8 cellular contexts compared by ENCODE assay signal in genomic region chr10:119079572-119080520, GRCh38. TPM values are rescaled to one million over a fixed set of nuclear protein-coding genes. Genes with fewer than 3 reads are reported as not detected.
DNase-seq lines count a peak whose midpoint lies in the region; TF ChIP-seq lines count a peak whose summit lies in the region.

No MANE protein-coding gene starts in this region.

- peak overlapping the region; percentile 55 for H2BK15ac ChIP-seq in mesenchymal stem cell (ENCODE audit: low read depth, poor library complexity, severe bottlenecking)

- H3K9me3 ChIP-seq in effector memory CD4-positive, alpha-beta T cell (ENCODE audit: control insufficient read depth, low read length) = no peaks in the 10 kb centered on the region
- H3K9me3 ChIP-seq in mesenchymal stem cell (ENCODE audit: control insufficient read depth, low read length) = no peaks in the 10 kb centered on the region

- peak overlapping the region; percentile 97 for H3K4me3 ChIP-seq in effector memory CD4-positive, alpha-beta T cell (ENCODE audit: insufficient read depth, low read depth, low read length, poor library complexity, severe bottlenecking)
- H3K4me3 ChIP-seq in mesenchymal stem cell (ENCODE audit: insufficient read depth in 1 of 2, low read depth in 1 of 2, low read length in 2 of 2) = peak overlapping the region; percentile 84 to 87

- H3K4me1 ChIP-seq in effector memory CD4-positive, alpha-beta T cell (ENCODE audit: control insufficient read depth, insufficient read depth, low read length, poor library complexity, severe bottlenecking) = peaks cover 14% of the 10 kb centered on the region
- no peaks in the 10 kb centered on the region for H3K4me1 ChIP-seq in mesenchymal stem cell (ENCODE audit: control insufficient read depth, insufficient read depth, low read depth, low read length)

- peak overlapping the region; percentile 88 to 99 for H3K18ac ChIP-seq in mesenchymal stem cell (ENCODE audit: low read depth in 1 of 2, low read length in 2 of 2)

- H2BK12ac ChIP-seq in mesenchymal stem cell (ENCODE audit: low read length in 2 of 2) = peak overlapping the region in 1 of 2 experiments; percentile 71

- H3K4ac ChIP-seq in mesenchymal stem cell (ENCODE audit: low read depth in 1 of 2, low read length in 2 of 2) = peak overlapping the region; percentile 89 to 100

- POLR2A ChIA-PET in activated CD4-positive, alpha-beta memory T cell treated with anti-CD3 and anti-CD28 coated beads, Interleukin-2, amount 10 ng/mL, durations not matched to agents 7 days and 5 days (lab: Charles Lee) = interaction anchor here (0.6 to 6.6 kb wide), 29 partner anchors 9 to 793 kb away, joined by 3 to 117 read pairs (median 5); partner anchors contain the start of genes CACUL1, DENND10, GRK5 and MCMBP

- H4K8ac ChIP-seq in mesenchymal stem cell (ENCODE audit: low read length) = peak overlapping the region; percentile 94

- peak overlapping the region; percentile 100 for H3K9ac ChIP-seq in mesenchymal stem cell (ENCODE audit: low read length)

- no peak for TF ChIP-seq CTCF in HFFc6 (IDR thresholded peaks at IDR 0.05)

- peak overlapping the region; percentile 99 for H3K27ac Mint-ChIP-seq in HFFc6
- peak overlapping the region; percentile 93 for H3K27ac Mint-ChIP-seq in activated CD4-positive, alpha-beta memory T cell treated with anti-CD3 and anti-CD28 coated beads, Interleukin-2, amount 10 ng/mL, durations not matched to agents 7 days and 5 days

- H3K79me1 ChIP-seq in mesenchymal stem cell (replicated peaks; ENCODE audit: low read length, poor library complexity, severe bottlenecking) = peaks cover 1% of the 10 kb centered on the region

- peak overlapping the region; percentile 67 for H3K4me2 ChIP-seq in mesenchymal stem cell (ENCODE audit: low read length, poor library complexity, severe bottlenecking)

- under 1% methylated on average over 39 of the region's 49 CpGs for WGBS in mesenchymal stem cell

- peak overlapping the region in 1 of 2 experiments; percentile 99 for H3K14ac ChIP-seq in mesenchymal stem cell (ENCODE audit: low read length in 2 of 2)

- CTCF ChIA-PET in activated CD4-positive, alpha-beta memory T cell treated with anti-CD3 and anti-CD28 coated beads, Interleukin-2, amount 10 ng/mL, durations not matched to agents 7 days and 5 days (lab: Charles Lee) = interaction anchor here (0.6 to 3.5 kb wide), 5 partner anchors 11 to 52 kb away, joined by 3 to 23 read pairs (median 4); no protein-coding TSS in a partner anchor

- peak overlapping the region; percentile 63 for H2AFZ ChIP-seq in mesenchymal stem cell (ENCODE audit: low read depth, low read length)

- peak overlapping the region; percentile 67 for H4K91ac ChIP-seq in mesenchymal stem cell (ENCODE audit: low read length)

- H3K4me1 Mint-ChIP-seq in HFFc6 (ENCODE audit: low read depth) = peaks cover 35% of the 10 kb centered on the region
- H3K4me1 Mint-ChIP-seq in activated CD4-positive, alpha-beta memory T cell treated with anti-CD3 and anti-CD28 coated beads, Interleukin-2, amount 10 ng/mL, durations not matched to agents 7 days and 5 days = peaks cover 52% of the 10 kb centered on the region

- no peaks in the 10 kb centered on the region for H3K36me3 ChIP-seq in effector memory CD4-positive, alpha-beta T cell (ENCODE audit: control insufficient read depth, insufficient read depth, low read length)
- peaks cover 0 to 5% of the 10 kb centered on the region in 2 experiments for H3K36me3 ChIP-seq in mesenchymal stem cell (ENCODE audit: control insufficient read depth in 1 of 2, insufficient read depth in 2 of 2, low read depth in 1 of 2, low read length in 2 of 2)

- peak overlapping the region; percentile 58 for H2BK120ac ChIP-seq in mesenchymal stem cell (ENCODE audit: low read depth, low read length)

- peak overlapping the region; percentile 89 for H2AK5ac ChIP-seq in mesenchymal stem cell (ENCODE audit: low read length, severe bottlenecking)

- peaks cover 3% of the 10 kb centered on the region; the same call in 1 of the 2 replicates for H3K9me3 Mint-ChIP-seq in HFFc6
- H3K9me3 Mint-ChIP-seq in activated CD4-positive, alpha-beta memory T cell treated with anti-CD3 and anti-CD28 coated beads, Interleukin-2, amount 10 ng/mL, durations not matched to agents 7 days and 5 days = no peaks in the 10 kb centered on the region

- peaks cover 34% of the 10 kb centered on the region for H3K36me3 Mint-ChIP-seq in HFFc6 (ENCODE audit: low read depth)
- peaks cover 40% of the 10 kb centered on the region for H3K36me3 Mint-ChIP-seq in activated CD4-positive, alpha-beta memory T cell treated with anti-CD3 and anti-CD28 coated beads, Interleukin-2, amount 10 ng/mL, durations not matched to agents 7 days and 5 days (ENCODE audit: low read depth)

- H3K27me3 Mint-ChIP-seq in HFFc6 (ENCODE audit: insufficient read depth) = peaks cover 3% of the 10 kb centered on the region; the same call in 1 of the 2 replicates
- H3K27me3 Mint-ChIP-seq in activated CD4-positive, alpha-beta memory T cell treated with anti-CD3 and anti-CD28 coated beads, Interleukin-2, amount 10 ng/mL, durations not matched to agents 7 days and 5 days = no peaks in the 10 kb centered on the region

- peak overlapping the region; percentile 81 for H2BK5ac ChIP-seq in mesenchymal stem cell (ENCODE audit: low read depth, low read length, poor library complexity, severe bottlenecking)

- H3K27ac ChIP-seq in effector memory CD4-positive, alpha-beta T cell (ENCODE audit: insufficient read depth, low read length, poor library complexity, severe bottlenecking) = peak overlapping the region; percentile 98
- H3K27ac ChIP-seq in mesenchymal stem cell (ENCODE audit: low read length, poor library complexity, severe bottlenecking) = peak overlapping the region; percentile 72

- peak overlapping the region; percentile 42 to 98 for H3K23ac ChIP-seq in mesenchymal stem cell (ENCODE audit: low read length in 2 of 2)

- H3K4me3 Mint-ChIP-seq in HFFc6 = peak overlapping the region; percentile 96
- H3K4me3 Mint-ChIP-seq in activated CD4-positive, alpha-beta memory T cell treated with anti-CD3 and anti-CD28 coated beads, Interleukin-2, amount 10 ng/mL, durations not matched to agents 7 days and 5 days = peak overlapping the region; percentile 95

- H3K27me3 ChIP-seq in effector memory CD4-positive, alpha-beta T cell (replicated peaks; ENCODE audit: control insufficient read depth, insufficient read depth, low read length, poor library complexity, severe bottlenecking) = no peaks in the 10 kb centered on the region
- H3K27me3 ChIP-seq in mesenchymal stem cell (ENCODE audit: control insufficient read depth in 1 of 2, insufficient read depth in 1 of 2, low read length in 2 of 2) = no peaks in the 10 kb centered on the region

- DNase-seq in NCI-H748 (lab: John Stamatoyannopoulos, UW; ENCODE audit: unreplicated experiment) = peak; percentile 58
- DNase-seq in NCI-H748 treated with DMSO at 0.1 percent for 48 hours (lab: John Stamatoyannopoulos, UW) = no peak
- peak; percentile 53 for DNase-seq in HFFc6
- DNase-seq in MV-4-11 (lab: John Stamatoyannopoulos, UW) = peak; percentile 36
- peak; percentile 78 for DNase-seq in activated CD4-positive, alpha-beta memory T cell treated with anti-CD3 and anti-CD28 coated beads, Interleukin-2, amount 10 ng/mL, durations not matched to agents 7 days and 5 days
- peak; percentile 34 to 51 (median 34) for DNase-seq in effector memory CD4-positive, alpha-beta T cell
- DNase-seq in mesenchymal stem cell = peak; percentile 87
- peak; percentile 35 for DNase-seq in stimulated activated CD8-positive, alpha-beta memory T cell treated with anti-CD3 and anti-CD28 coated beads, Interleukin-15, amount 100 ng/mL, for 1 hour (ENCODE audit: low read depth)

RNA-seq across cellular contexts. Expression of gene EIF3A, which starts 0.8 kb away (rescaled TPM):
- total RNA-seq in HFFc6 (2021; fragmentation: NEBNext Ultra II Directional; extraction: Animal tissue kit (Norgen Biotek cat#: 25700)) = 100 to 1,000 TPM; 132 to 149 (median 139) TPM
- 100 to 1,000 TPM; 129 to 130 TPM for total RNA-seq in activated CD4-positive, alpha-beta memory T cell treated with anti-CD3 and anti-CD28 coated beads, Interleukin-2, amount 10 ng/mL, durations not matched to agents 7 days and 5 days
- polyA plus RNA-seq in mesenchymal stem cell (2013, experiment 1 of 2) = 129 TPM
- polyA plus RNA-seq in mesenchymal stem cell (2013, experiment 2 of 2) = 127 TPM

RNA-seq across cellular contexts. Expression of gene DENND10, which starts 24.1 kb away (rescaled TPM):
- 10 to 100 TPM; 43.9 to 53.8 (median 46.8) TPM for total RNA-seq in HFFc6 (2021; fragmentation: NEBNext Ultra II Directional; extraction: Animal tissue kit (Norgen Biotek cat#: 25700))
- total RNA-seq in activated CD4-positive, alpha-beta memory T cell treated with anti-CD3 and anti-CD28 coated beads, Interleukin-2, amount 10 ng/mL, durations not matched to agents 7 days and 5 days = 10 to 100 TPM; 52.4 to 57.1 TPM
- 113 TPM for polyA plus RNA-seq in mesenchymal stem cell (2013, experiment 1 of 2)
- polyA plus RNA-seq in mesenchymal stem cell (2013, experiment 2 of 2) = 113 TPM

RNA-seq across cellular contexts. Expression of gene NANOS1, which starts 50.3 kb away (rescaled TPM):
- under 1 TPM; 0.05 to 0.33 (median 0.12) TPM for total RNA-seq in HFFc6 (2021; fragmentation: NEBNext Ultra II Directional; extraction: Animal tissue kit (Norgen Biotek cat#: 25700))
- under 1 TPM; 0.13 to 0.40 TPM for total RNA-seq in activated CD4-positive, alpha-beta memory T cell treated with anti-CD3 and anti-CD28 coated beads, Interleukin-2, amount 10 ng/mL, durations not matched to agents 7 days and 5 days
- 0.83 TPM for polyA plus RNA-seq in mesenchymal stem cell (2013, experiment 1 of 2)
- polyA plus RNA-seq in mesenchymal stem cell (2013, experiment 2 of 2) = 0.82 TPM
